Comparison of ENCODE assay signal across 7 cellular contexts in the genomic region with DNA sequence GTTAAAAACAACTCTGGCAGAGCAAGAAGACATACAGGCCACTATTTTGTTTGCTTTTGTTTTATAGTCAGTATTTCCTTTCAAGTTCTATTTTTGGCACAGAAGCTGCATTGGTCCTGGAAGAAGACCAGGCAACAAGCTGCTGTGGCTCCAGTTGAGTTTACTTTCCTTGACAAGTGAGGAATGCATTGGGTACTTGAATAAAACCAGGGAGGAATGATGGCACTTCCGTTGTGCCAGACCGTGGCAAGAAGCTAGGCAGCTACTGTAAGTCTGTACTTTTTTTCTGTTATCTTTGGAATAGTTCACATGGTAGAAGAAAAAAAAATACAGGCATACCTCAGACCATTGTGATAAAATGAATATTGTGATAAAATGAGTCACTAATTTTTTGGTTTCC.
A peak's percentile ranks its signal among the peaks of the same experiment; 100 is the strongest.
DNase-seq lines count a peak whose midpoint lies in the region; ATAC-seq and TF ChIP-seq lines count a peak whose summit lies in the region.

No MANE protein-coding gene starts in this region.

- H3K9me3 ChIP-seq in HCT116 (ENCODE audit: control insufficient read depth in 1 of 2, insufficient read depth in 1 of 2, low read depth in 1 of 2, low read length in 2 of 2) (no peaks in the 10 kb centered on the region), Panc1 (ENCODE audit: control insufficient read depth, insufficient read depth, low read depth, low read length) (no peaks in the 10 kb centered on the region), fibroblast of lung (ENCODE audit: control insufficient read depth, insufficient read depth, low read depth, low read length) (no peaks in the 10 kb centered on the region), skeletal muscle satellite cell (replicated peaks; ENCODE audit: low read length) (no peaks in the 10 kb centered on the region), MM.1S (replicated peaks; ENCODE audit: insufficient read depth, low read length) (no peaks in the 10 kb centered on the region)

- H3K36me3 ChIP-seq in HCT116 (ENCODE audit: control insufficient read depth in 1 of 2, insufficient read depth in 2 of 2, low read length in 2 of 2) = no peaks in the 10 kb centered on the region
- no peaks in the 10 kb centered on the region for H3K36me3 ChIP-seq in Panc1 (ENCODE audit: control insufficient read depth, insufficient read depth, low read length)
- no peaks in the 10 kb centered on the region for H3K36me3 ChIP-seq in fibroblast of lung (ENCODE audit: control insufficient read depth, insufficient read depth, low read length)
- peaks cover 3% of the 10 kb centered on the region for H3K36me3 ChIP-seq in skeletal muscle satellite cell (ENCODE audit: insufficient read depth, low read length)
- no peaks in the 10 kb centered on the region; the same call in 1 of the 2 replicates for H3K36me3 ChIP-seq in MM.1S (replicated peaks; ENCODE audit: insufficient read depth, low read length)

- CTCF ChIA-PET in HCT116 (lab: Charles Lee) = interaction anchor here (1.2 kb wide), 1 partner anchor 176 kb away, joined by 3 read pairs; no protein-coding TSS in a partner anchor
- CTCF ChIA-PET in Panc1 (lab: Charles Lee) = no interaction called here

- TF ChIP-seq CTCF in HCT116 (IDR thresholded peaks at IDR 0.05 in 2 of 3, conservative IDR thresholded peaks at IDR 0.05 in 1 of 3; ENCODE audit: borderline replicate concordance in 1 of 3, insufficient read depth in 1 of 3, low read depth in 2 of 3, low read length in 2 of 3) (no peak), Panc1 (IDR thresholded peaks at IDR 0.05) (no peak), fibroblast of lung (conservative IDR thresholded peaks at IDR 0.05 in 1 of 2, IDR thresholded peaks at IDR 0.05 in 1 of 2; ENCODE audit: low read depth in 1 of 2, low read length in 2 of 2) (no peak), MM.1S (IDR thresholded peaks at IDR 0.05; ENCODE audit: low read length) (no peak)

- POLR2A ChIA-PET in HCT116 (lab: Charles Lee) (interaction anchor here (1.9 kb wide), 1 partner anchor 9 kb away, joined by 7 read pairs; no protein-coding TSS in a partner anchor), Panc1 (lab: Charles Lee) (no interaction called here)

- H4K20me1 ChIP-seq in HCT116 (ENCODE audit: insufficient read depth) (no peaks in the 10 kb centered on the region), fibroblast of lung (ENCODE audit: control insufficient read depth, extremely low read depth, insufficient read depth, low read length) (no peaks in the 10 kb centered on the region), MM.1S (ENCODE audit: insufficient read depth, low read length) (peaks cover 23% of the 10 kb centered on the region)

- no peak overlapping the region for H3K4me3 ChIP-seq in HCT116 (replicated peaks in 1 of 2; ENCODE audit: low read depth in 1 of 2, low read length in 2 of 2)
- H3K4me3 ChIP-seq in Panc1 (ENCODE audit: low read depth in 2 of 2, low read length in 2 of 2) = no peak overlapping the region
- no peak overlapping the region for H3K4me3 ChIP-seq in fibroblast of lung (replicated peaks in 1 of 4; ENCODE audit: control extremely low read depth in 1 of 4, insufficient read depth in 1 of 4, low read depth in 3 of 4, low read length in 4 of 4)
- H3K4me3 ChIP-seq in skeletal muscle satellite cell (ENCODE audit: low read length) = no peak overlapping the region
- H3K4me3 ChIP-seq in MM.1S (ENCODE audit: low read length) = no peak overlapping the region

- intact Hi-C loops in HCT116 (cut with micrococcal nuclease) = no loop called here
- intact Hi-C loops in Panc1 (cut with micrococcal nuclease; ENCODE audit: unreplicated experiment) = no loop called here

- peaks cover 52 to 62% of the 10 kb centered on the region in 2 experiments for H3K4me1 ChIP-seq in HCT116 (ENCODE audit: control insufficient read depth in 1 of 2, insufficient read depth in 2 of 2, low read length in 2 of 2)
- peaks cover 21% of the 10 kb centered on the region for H3K4me1 ChIP-seq in Panc1 (ENCODE audit: control insufficient read depth, insufficient read depth, low read length)
- H3K4me1 ChIP-seq in fibroblast of lung (ENCODE audit: control insufficient read depth, extremely low read depth, insufficient read depth, low read length) = peaks cover 2% of the 10 kb centered on the region
- H3K4me1 ChIP-seq in skeletal muscle satellite cell (ENCODE audit: control insufficient read depth, insufficient read depth, low read length) = peaks cover 20% of the 10 kb centered on the region
- peaks cover 32% of the 10 kb centered on the region for H3K4me1 ChIP-seq in MM.1S (ENCODE audit: low read length)

- H3K4me2 ChIP-seq in HCT116 (ENCODE audit: low read length) (peak overlapping the region; percentile 44), fibroblast of lung (ENCODE audit: extremely low read depth, insufficient read depth, low read length) (peak overlapping the region; percentile 54), skeletal muscle satellite cell (ENCODE audit: low read length) (peak overlapping the region; percentile 44), MM.1S (ENCODE audit: low read depth, low read length) (no peak overlapping the region)

- RAD21 ChIA-PET in HCT116 (lab: Charles Lee; ENCODE audit: low non-redundant PET in 1 of 2, low total read pairs in 2 of 2, uncharacterized antibody in 2 of 2, unreplicated experiment in 2 of 2) = no interaction called here

- H3F3A ChIP-seq in MM.1S (ENCODE audit: insufficient read depth, low read length) = no peaks in the 10 kb centered on the region

- TF ChIP-seq POLR2A in HCT116 (IDR thresholded peaks at IDR 0.05; ENCODE audit: borderline replicate concordance, extremely low read depth, insufficient read depth, insufficient read length) = no peak

- in situ Hi-C loops in Panc1 (cut with HindIII; ENCODE audit: low pct_unique_long_range_greater_than_20kb, low sequenced_read_pairs) = no loop called here

- H3K27me3 ChIP-seq in HCT116 (ENCODE audit: insufficient read depth, low read length) (no peaks in the 10 kb centered on the region), Panc1 (ENCODE audit: control insufficient read depth, insufficient read depth, low read length) (no peaks in the 10 kb centered on the region), fibroblast of lung (ENCODE audit: control insufficient read depth, insufficient read depth, low read length) (no peaks in the 10 kb centered on the region), skeletal muscle satellite cell (ENCODE audit: control insufficient read depth, insufficient read depth, low read length) (no peaks in the 10 kb centered on the region), MM.1S (replicated peaks; ENCODE audit: insufficient read depth, low read length) (no peaks in the 10 kb centered on the region)

- no peak for TF ChIP-seq RAD21 in HCT116 (IDR thresholded peaks at IDR 0.05; ENCODE audit: low read depth)

- H3K27ac ChIP-seq in HCT116 (ENCODE audit: low read depth, low read length) (peak overlapping the region; percentile 52), Panc1 (ENCODE audit: low read length) (no peak overlapping the region), fibroblast of lung (ENCODE audit: insufficient read depth, low read length) (no peak overlapping the region), MM.1S (ENCODE audit: low read length) (no peak overlapping the region)

- no TSS peak for BruUV-seq in HCT116 (replicated peaks; lab: Mats Ljungman, UMichigan)
- BruUV-seq in Panc1 (replicated peaks; lab: Mats Ljungman, UMichigan) = no TSS peak

- DNase-seq in HCT116 (ENCODE audit: low read depth, low spot score) = no peak
- peak; percentile 27 for DNase-seq in Panc1 (ENCODE audit: low read depth, low spot score)
- peak; percentile 90 to 99 for DNase-seq in fibroblast of lung (ENCODE audit: low read depth in 2 of 2)
- DNase-seq in MM.1S = no peak
- DNase-seq in T-helper 9 cell = no peak

- H3K79me2 ChIP-seq in HCT116 (ENCODE audit: insufficient read depth, low read length) (peaks cover 35% of the 10 kb centered on the region), fibroblast of lung (ENCODE audit: control insufficient read depth, insufficient read depth, low read length) (peaks cover 3% of the 10 kb centered on the region), MM.1S (ENCODE audit: low read length) (peaks cover 100% of the 10 kb centered on the region)

- H3K9me2 ChIP-seq in HCT116 (ENCODE audit: insufficient read depth) (no peaks in the 10 kb centered on the region), MM.1S (replicated peaks; ENCODE audit: insufficient read depth, low read length) (no peaks in the 10 kb centered on the region)

- no peak overlapping the region for H3K9ac ChIP-seq in HCT116 (ENCODE audit: low read length)
- no peak overlapping the region for H3K9ac ChIP-seq in fibroblast of lung (ENCODE audit: insufficient read depth, low read length)
- H3K9ac ChIP-seq in skeletal muscle satellite cell (ENCODE audit: low read depth, low read length) = no peak overlapping the region
- H3K9ac ChIP-seq in MM.1S (ENCODE audit: low read length) = no peak overlapping the region

- ATAC-seq in HCT116 (no peak), Panc1 (peak; percentile 25; the same call in 1 of the 2 replicates), GM21390 (IDR thresholded peaks at IDR 0.05; ENCODE audit: unreplicated experiment) (no peak)

- H2AFZ ChIP-seq in HCT116 (ENCODE audit: low read depth, low read length, poor library complexity, severe bottlenecking) (no peak overlapping the region), fibroblast of lung (ENCODE audit: low read length) (no peak overlapping the region), MM.1S (ENCODE audit: low read length) (no peak overlapping the region)

TF ChIP-seq in HCT116, 20 proteins besides CTCF, POLR2A, EP300 and RAD21 (continues in another document):
- TF ChIP-seq EZH2 (IDR thresholded peaks at IDR 0.05) (no peak), ZFX (IDR thresholded peaks at IDR 0.05) (no peak), JUND (IDR thresholded peaks at IDR 0.05) (0 out of 2 replicates have a peak, but pooled peaks have one; percentile 9)
- TF ChIP-seq, protein P1, sequence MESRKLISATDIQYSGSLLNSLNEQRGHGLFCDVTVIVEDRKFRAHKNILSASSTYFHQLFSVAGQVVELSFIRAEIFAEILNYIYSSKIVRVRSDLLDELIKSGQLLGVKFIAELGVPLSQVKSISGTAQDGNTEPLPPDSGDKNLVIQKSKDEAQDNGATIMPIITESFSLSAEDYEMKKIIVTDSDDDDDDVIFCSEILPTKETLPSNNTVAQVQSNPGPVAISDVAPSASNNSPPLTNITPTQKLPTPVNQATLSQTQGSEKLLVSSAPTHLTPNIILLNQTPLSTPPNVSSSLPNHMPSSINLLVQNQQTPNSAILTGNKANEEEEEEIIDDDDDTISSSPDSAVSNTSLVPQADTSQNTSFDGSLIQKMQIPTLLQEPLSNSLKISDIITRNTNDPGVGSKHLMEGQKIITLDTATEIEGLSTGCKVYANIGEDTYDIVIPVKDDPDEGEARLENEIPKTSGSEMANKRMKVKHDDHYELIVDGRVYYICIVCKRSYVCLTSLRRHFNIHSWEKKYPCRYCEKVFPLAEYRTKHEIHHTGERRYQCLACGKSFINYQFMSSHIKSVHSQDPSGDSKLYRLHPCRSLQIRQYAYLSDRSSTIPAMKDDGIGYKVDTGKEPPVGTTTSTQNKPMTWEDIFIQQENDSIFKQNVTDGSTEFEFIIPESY (IDR thresholded peaks at IDR 0.05; ENCODE audit: extremely low read depth, insufficient replicate concordance, low read length) = no peak
- TF ChIP-seq, protein P2, sequence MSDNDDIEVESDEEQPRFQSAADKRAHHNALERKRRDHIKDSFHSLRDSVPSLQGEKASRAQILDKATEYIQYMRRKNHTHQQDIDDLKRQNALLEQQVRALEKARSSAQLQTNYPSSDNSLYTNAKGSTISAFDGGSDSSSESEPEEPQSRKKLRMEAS (IDR thresholded peaks at IDR 0.05) = no peak

Comparison
In these comparisons a context has a peak if more than half of its experiments do, and no peak if none do; other contexts are left out.
1. DNase-seq: peak in Panc1 (single experiment) and fibroblast of lung (2 of 2); none in HCT116 (single experiment), MM.1S (single experiment) and T-helper 9 cell (single experiment).